In the genomic region with DNA sequence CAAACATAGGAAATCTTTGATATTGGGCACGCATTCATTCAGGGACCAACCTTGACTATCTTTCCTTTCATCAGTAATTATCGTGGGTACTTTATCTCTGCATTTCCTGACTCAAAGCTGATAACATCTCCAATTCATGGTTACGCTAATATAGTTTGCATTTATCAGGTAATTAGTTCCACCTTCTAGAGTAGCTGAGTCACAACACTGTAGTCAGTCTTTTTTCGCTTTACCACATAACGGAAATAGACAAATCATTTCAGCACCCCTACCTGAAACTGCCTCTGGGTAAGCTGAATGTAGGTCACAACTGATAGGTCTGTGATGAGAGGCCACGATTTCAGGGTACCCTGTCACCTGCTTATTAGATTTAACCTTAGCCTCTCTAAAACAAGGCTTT, we compare ENCODE assay signal across 12 cellular contexts. TPM values are rescaled to one million over a fixed set of nuclear protein-coding genes. Genes with fewer than 3 reads are reported as not detected.
DNase-seq lines count a peak whose midpoint lies in the region; ATAC-seq and TF ChIP-seq lines count a peak whose summit lies in the region.
"Had no signal": no experiment of that assay in that cellular context is flagged by ENCODE, and none has a peak within 500 bp of the region (broad histone marks: within the 10 kb centered on the region; RNA-seq: fewer than 3 reads in every experiment).

No MANE protein-coding gene starts in this region.

- CTCF ChIA-PET in CD4-positive, alpha-beta T cell (lab: Charles Lee), result interaction anchor here (1.2 kb wide), 1 partner anchor 54 kb away, joined by 3 read pairs; no protein-coding TSS in a partner anchor

- H3K27me3 Mint-ChIP-seq in CD4-positive, alpha-beta T cell, result peaks cover 4% of the 10 kb centered on the region
- H3K27me3 Mint-ChIP-seq in activated T-cell treated with anti-CD3 and anti-CD28 coated beads, Interleukin-2, amount 50 U/mL, for 24 hours, result peaks cover 14% of the 10 kb centered on the region

- H3K27me3 ChIP-seq in CD4-positive, alpha-beta T cell (ENCODE audit: control insufficient read depth, insufficient read depth, low read length), result no peaks in the 10 kb centered on the region
- H3K27me3 ChIP-seq in psoas muscle (ENCODE audit: insufficient read depth in 3 of 3, low read length in 2 of 3), result no peaks in the 10 kb centered on the region
- H3K27me3 ChIP-seq: BLaER1, right lobe of liver had no signal

- no peaks in the 10 kb centered on the region for H3K9me3 Mint-ChIP-seq in CD4-positive, alpha-beta T cell
- H3K9me3 Mint-ChIP-seq in activated T-cell treated with anti-CD3 and anti-CD28 coated beads, Interleukin-2, amount 50 U/mL, for 24 hours, result no peaks in the 10 kb centered on the region

- peaks cover 0 to 3% of the 10 kb centered on the region in 2 donors for H3K36me3 ChIP-seq in psoas muscle (ENCODE audit: insufficient read depth in 1 of 2, low read depth in 1 of 2)
- H3K36me3 ChIP-seq: right lobe of liver had no signal

- no peak overlapping the region for H3K4me3 Mint-ChIP-seq in CD4-positive, alpha-beta T cell
- no peak overlapping the region for H3K4me3 Mint-ChIP-seq in activated T-cell treated with anti-CD3 and anti-CD28 coated beads, Interleukin-2, amount 50 U/mL, for 24 hours

- H3K4me1 Mint-ChIP-seq in CD4-positive, alpha-beta T cell (ENCODE audit: low read depth), result peaks cover 22% of the 10 kb centered on the region
- peaks cover 55% of the 10 kb centered on the region for H3K4me1 Mint-ChIP-seq in activated T-cell treated with anti-CD3 and anti-CD28 coated beads, Interleukin-2, amount 50 U/mL, for 24 hours (ENCODE audit: low read depth)

- POLR2A ChIA-PET in CD4-positive, alpha-beta T cell (lab: Charles Lee), result interaction anchor here (0.7 to 1.1 kb wide), 4 partner anchors 58 to 1021 kb away, joined by 3 to 4 read pairs (median 3); a partner anchor contains a TSS

- no peaks in the 10 kb centered on the region for H3K9me3 ChIP-seq in CD4-positive, alpha-beta T cell (ENCODE audit: control insufficient read depth, low read length)
- no peaks in the 10 kb centered on the region for H3K9me3 ChIP-seq in psoas muscle
- H3K9me3 ChIP-seq: BLaER1, right lobe of liver had no signal

- WGBS in psoas muscle, 3 donors, result 76 to 85% (median 82%) methylated on average over 6 of the region's 6 CpGs

- no peak overlapping the region for H3K27ac ChIP-seq in CD4-positive, alpha-beta T cell (ENCODE audit: low read depth, low read length)
- H3K27ac ChIP-seq in psoas muscle, result no peak overlapping the region
- H3K27ac ChIP-seq: BLaER1, right lobe of liver had no signal

- DNase-seq in CD4-positive, alpha-beta T cell, result peak in 2 of 10 experiments; percentile 1 to 3
- DNase-seq in activated T-cell treated with anti-CD3 and anti-CD28 coated beads, Interleukin-2, amount 50 U/mL, for 24 hours, result no peak
- DNase-seq in NCI-H82 (lab: John Stamatoyannopoulos, UW) (no peak), psoas muscle (no peak), NCI-H146 (lab: John Stamatoyannopoulos, UW) (no peak), NCI-H1417 (lab: John Stamatoyannopoulos, UW) (no peak)
- DNase-seq: IMR-90, right lobe of liver had no signal

- TF ChIP-seq CTCF in CD4-positive, alpha-beta T cell (IDR thresholded peaks at IDR 0.05), result no peak
- TF ChIP-seq CTCF in psoas muscle (IDR thresholded peaks at IDR 0.05), result no peak

- intact Hi-C loops in CD4-positive, alpha-beta T cell (cut with DNase I, micrococcal nuclease), result no loop called here
- intact Hi-C loops in psoas muscle (cut with DNase I), result no loop called here

- H3K27ac Mint-ChIP-seq in CD4-positive, alpha-beta T cell, result no peak overlapping the region
- H3K27ac Mint-ChIP-seq in activated T-cell treated with anti-CD3 and anti-CD28 coated beads, Interleukin-2, amount 50 U/mL, for 24 hours, result peak overlapping the region; percentile 81

- peak; percentile 93 for ATAC-seq in CD4-positive, alpha-beta T cell (ENCODE audit: poor library complexity)
- ATAC-seq in GM19397 (IDR thresholded peaks at IDR 0.05; ENCODE audit: unreplicated experiment) (peak; percentile 91), HG03175 (IDR thresholded peaks at IDR 0.05; ENCODE audit: unreplicated experiment) (peak; percentile 98), psoas muscle (no peak)
- ATAC-seq: right lobe of liver had no signal

- no peak overlapping the region for H3K4me3 ChIP-seq in psoas muscle
- H3K4me3 ChIP-seq: BLaER1, right lobe of liver had no signal

- H3K4me1 ChIP-seq in psoas muscle, result peaks cover 20% of the 10 kb centered on the region
- H3K4me1 ChIP-seq: BLaER1 had no signal

- H3K36me3 Mint-ChIP-seq in CD4-positive, alpha-beta T cell (ENCODE audit: low read depth), result peaks cover 15% of the 10 kb centered on the region
- peaks cover 18% of the 10 kb centered on the region for H3K36me3 Mint-ChIP-seq in activated T-cell treated with anti-CD3 and anti-CD28 coated beads, Interleukin-2, amount 50 U/mL, for 24 hours (ENCODE audit: low read depth)

RNA-seq across cellular contexts. Expression of a gene that starts 36.7 kb away (rescaled TPM):
- total RNA-seq in CD4-positive, alpha-beta T cell, result not detected
- not detected for total RNA-seq in psoas muscle
- not detected for polyA plus RNA-seq in psoas muscle
- total RNA-seq: glomerular endothelial cell, IMR-90, right lobe of liver had no signal
- polyA plus RNA-seq: IMR-90 had no signal

RNA-seq across cellular contexts. Expression of a gene that starts 42.0 kb away (rescaled TPM):
- total RNA-seq in CD4-positive, alpha-beta T cell, result 10 to 100 TPM; 11.0 to 11.6 TPM
- total RNA-seq in psoas muscle, result 1 to 10 TPM; 1.7 to 3.5 (median 2.8) TPM
- 1 to 10 TPM; 3.6 to 9.8 (median 3.6) TPM for polyA plus RNA-seq in psoas muscle

Comparison
In these comparisons a context has a peak if more than half of its experiments do, and no peak if none do; other contexts are left out.
1. ATAC-seq: peak in CD4-positive, alpha-beta T cell (single experiment), GM19397 (single experiment) and HG03175 (single experiment); none in psoas muscle (0 of 4).